ENCODE assay signal across 1 cellular context in genomic region chr10:97736902-97737769, GRCh38.
TF ChIP-seq lines count a peak whose summit lies in the region.

ZFYVE27 (plus strand) TSS chr10:97737128; CDS start chr10:97738478, 1,350 bp downstream.

TF ChIP-seq in K562, 482 proteins besides CTCF, POLR2A, EP300 and RAD21 (continued from another document):
- TF ChIP-seq HMG20A (CRISPR knock-in tag; conservative IDR thresholded peaks at IDR 0.05) (no peak), RBM17 (IDR thresholded peaks at IDR 0.05; ENCODE audit: borderline replicate concordance, low read depth, low read length) (no peak), FOXK2 (conservative IDR thresholded peaks at IDR 0.05 in 1 of 2, IDR thresholded peaks at IDR 0.05 in 1 of 2; ENCODE audit: low read depth in 2 of 2) (no peak; a peak in 2 of 4 replicates), ZNF699 (CRISPR knock-in tag; IDR thresholded peaks at IDR 0.05; ENCODE audit: insufficient replicate concordance) (no peak), ZNF282 (CRISPR knock-in tag; IDR thresholded peaks at IDR 0.05) (no peak), ZNF408 (CRISPR knock-in tag; IDR thresholded peaks at IDR 0.05; ENCODE audit: low read depth) (no peak), NFRKB (IDR thresholded peaks at IDR 0.05; ENCODE audit: low read depth) (0 out of 2 replicates have a peak, but pooled peaks have one; percentile 46), SREBF1 (IDR thresholded peaks at IDR 0.05; ENCODE audit: borderline replicate concordance, low read depth, low read length) (no peak)
TF ChIP-seq in K562: peak in this region for 110.
